Comparison of ENCODE assay signal across 10 cellular contexts in the genomic region with DNA sequence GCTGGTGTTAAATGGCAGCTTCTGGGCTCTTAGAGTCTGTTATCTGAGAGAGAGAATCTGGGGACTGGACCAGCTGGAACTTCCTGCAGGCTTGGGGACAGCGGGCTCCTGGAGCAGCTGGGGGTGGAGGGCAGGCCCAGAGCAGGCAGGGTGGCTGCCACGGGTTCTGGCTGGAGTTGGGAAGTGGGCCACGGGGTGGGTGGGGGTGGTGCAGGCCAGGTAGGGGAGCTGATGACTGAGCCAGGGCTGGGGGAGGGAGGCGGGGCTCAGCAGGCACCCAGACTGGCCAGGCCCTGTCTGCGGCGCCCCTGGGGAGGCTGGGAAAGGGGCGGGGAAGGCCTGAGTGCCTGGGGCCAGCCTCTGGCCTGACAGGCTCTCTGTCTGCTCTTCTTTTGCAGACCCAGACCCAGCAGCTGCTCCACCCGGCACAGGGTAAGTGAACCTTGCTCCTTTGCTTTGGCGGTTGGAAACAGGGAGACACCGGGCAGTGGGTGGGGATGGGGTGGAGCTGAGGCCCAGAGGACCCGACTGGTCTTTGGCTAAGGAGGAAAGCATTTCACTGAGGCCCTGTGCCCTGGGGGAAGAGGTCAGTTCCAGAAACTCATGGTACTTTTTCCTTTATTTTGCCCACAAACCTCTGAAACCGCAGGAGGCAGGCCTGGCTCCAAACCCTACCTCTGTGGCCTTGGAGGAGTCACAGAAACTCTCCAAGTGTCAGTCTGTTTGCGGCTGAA. TPM values are rescaled to one million over a fixed set of nuclear protein-coding genes. Genes with fewer than 3 reads are reported as not detected.
DNase-seq lines count a peak whose midpoint lies in the region; ATAC-seq and TF ChIP-seq lines count a peak whose summit lies in the region.
"Had no signal": no experiment of that assay in that cellular context is flagged by ENCODE, and none has a peak within 500 bp of the region (broad histone marks: within the 10 kb centered on the region; RNA-seq: fewer than 3 reads in every experiment).

No MANE protein-coding gene starts in this region.

- peak; percentile 54 to 55 for ATAC-seq in upper lobe of left lung (ENCODE audit: low FRiP score in 2 of 2)
- no peak for ATAC-seq in GM19023 (IDR thresholded peaks at IDR 0.05; ENCODE audit: unreplicated experiment)

- H3K4me1 ChIP-seq in breast epithelium (peaks cover 0 to 9% of the 10 kb centered on the region in 2 donors), upper lobe of left lung (peaks cover 8 to 29% (median 22%) of the 10 kb centered on the region in 4 donors)

- peak overlapping the region in 1 of 3 donors; percentile 39 for H3K4me3 ChIP-seq in breast epithelium
- peak overlapping the region in 1 of 4 donors; percentile 25 for H3K4me3 ChIP-seq in upper lobe of left lung

- peak overlapping the region; percentile 87 to 94 for H3K27ac ChIP-seq in breast epithelium
- H3K27ac ChIP-seq in upper lobe of left lung, result peak overlapping the region; percentile 60 to 79 (median 74)
- H3K27ac ChIP-seq: 22Rv1 had no signal

- TF ChIP-seq EP300 in upper lobe of left lung (IDR thresholded peaks at IDR 0.05), result no peak

- TF ChIP-seq POLR2A in breast epithelium (IDR thresholded peaks at IDR 0.05) (no peak), upper lobe of left lung (IDR thresholded peaks at IDR 0.05) (no peak)

- no peaks in the 10 kb centered on the region for H3K36me3 ChIP-seq in breast epithelium
- no peaks in the 10 kb centered on the region for H3K36me3 ChIP-seq in upper lobe of left lung

- H3K27me3 ChIP-seq in breast epithelium (no peaks in the 10 kb centered on the region), upper lobe of left lung (no peaks in the 10 kb centered on the region)

- peak; percentile 77 for DNase-seq in DMS 273 (lab: John Stamatoyannopoulos, UW; ENCODE audit: unreplicated experiment)
- DNase-seq in DMS 273 treated with DMSO at 0.1 percent for 48 hours (lab: John Stamatoyannopoulos, UW), result no peak
- peak; percentile 62 to 65 for DNase-seq in breast epithelium (ENCODE audit: low spot score in 2 of 2)
- peak; percentile 67 for DNase-seq in left kidney (ENCODE audit: low read depth, low spot score)
- DNase-seq in upper lobe of left lung, result peak in 1 of 2 donors; percentile 61
- no peak for DNase-seq in middle frontal gyrus (ENCODE audit: extremely low spot score, low spot score)
- no peak for DNase-seq in dedifferentiated amniotic fluid mesenchymal stem cell (ENCODE audit: extremely low spot score)

- H3K9me3 ChIP-seq in breast epithelium (no peaks in the 10 kb centered on the region), upper lobe of left lung (no peaks in the 10 kb centered on the region)

- intact Hi-C loops in breast epithelium (cut with DNase I; ENCODE audit: low total_unique reads), result no loop called here

- WGBS in upper lobe of left lung, 2 donors, result 31 to 38% methylated on average over 2 to 10 of the region's 13 CpGs

- no peak for TF ChIP-seq CTCF in breast epithelium (IDR thresholded peaks at IDR 0.05)
- TF ChIP-seq CTCF in upper lobe of left lung (IDR thresholded peaks at IDR 0.05), result no peak

RNA-seq across cellular contexts. Expression of a gene that starts 48.7 kb away (rescaled TPM):
- total RNA-seq in breast epithelium, result 10 to 100 TPM; 36.7 to 51.4 (median 49.8) TPM
- 100 to 1,000 TPM in 1 of 6 donors, 10 to 100 TPM in 5; 17.6 to 172 (median 50.0) TPM for total RNA-seq in upper lobe of left lung
- total RNA-seq: activated CD8-positive, alpha-beta memory T cell treated with anti-CD3 and anti-CD28 coated beads for 36 hours had no signal

Comparison
In these comparisons a context has a peak if more than half of its experiments do, and no peak if none do; other contexts are left out.
1. DNase-seq: peak in DMS 273 (single experiment), breast epithelium (2 of 2) and left kidney (single experiment); none in DMS 273 treated with DMSO at 0.1 percent for 48 hours (single experiment), middle frontal gyrus (single experiment) and dedifferentiated amniotic fluid mesenchymal stem cell (single experiment).